ENCODE assay signal across 28 cellular contexts in genomic region chr3:171365489-171365888, GRCh38.
DNase-seq lines count a peak whose midpoint lies in the region; ATAC-seq and TF ChIP-seq lines count a peak whose summit lies in the region.
"Had no signal": no experiment of that assay in that cellular context is flagged by ENCODE, and none has a peak within 500 bp of the region (broad histone marks: within the 10 kb centered on the region; RNA-seq: fewer than 3 reads in every experiment).

No MANE protein-coding gene starts in this region.

- no peak overlapping the region for H3K27ac Mint-ChIP-seq in Calu3 (ENCODE audit: unreplicated experiment)
- H3K27ac Mint-ChIP-seq: activated B cell treated with CpG ODN at 0.5 μM for 24 hours; activated T-cell treated with anti-CD3 and anti-CD28 coated beads, Interleukin-2, amount 50 U/mL, for 72 hours; CD4-positive, alpha-beta memory T cell; memory B cell; stimulated activated memory B cell treated with anti-CD40 and anti-IgM and Interleukin-4, amounts not matched to agents 10 μg/mL and 1 μg/mL and 100 μg/mL, for 72 hours had no signal

- no peak overlapping the region for H3K4me2 ChIP-seq in osteoblast (ENCODE audit: insufficient read depth, low read length)

- no peaks in the 10 kb centered on the region for H4K20me1 ChIP-seq in osteoblast (ENCODE audit: insufficient read depth, low read length)

- no peak overlapping the region for H3K27ac ChIP-seq in osteoblast (ENCODE audit: low read depth, low read length)
- H3K27ac ChIP-seq: adrenal gland, epithelial cell of prostate, suprapubic skin had no signal

- ATAC-seq in GM18511 (IDR thresholded peaks at IDR 0.05; ENCODE audit: unreplicated experiment), result no peak
- ATAC-seq: activated T-cell treated with anti-CD3 and anti-CD28 coated beads, Interleukin-2, amount 50 U/mL, for 72 hours; sciatic nerve; stimulated activated memory B cell treated with anti-CD40 and anti-IgM and Interleukin-4, amounts not matched to agents 10 μg/mL and 1 μg/mL and 100 μg/mL, for 72 hours had no signal

- H3K36me3 ChIP-seq in osteoblast (ENCODE audit: insufficient read depth, low read length), result no peaks in the 10 kb centered on the region
- H3K36me3 ChIP-seq: adrenal gland, suprapubic skin had no signal

- no peak overlapping the region for H2AFZ ChIP-seq in osteoblast (ENCODE audit: low read length)

- H3K4me1 Mint-ChIP-seq in Calu3 (ENCODE audit: low read depth, unreplicated experiment), result peaks cover 18% of the 10 kb centered on the region
- H3K4me1 Mint-ChIP-seq: activated B cell treated with CpG ODN at 0.5 μM for 24 hours; memory B cell; stimulated activated memory B cell treated with anti-CD40 and anti-IgM and Interleukin-4, amounts not matched to agents 10 μg/mL and 1 μg/mL and 100 μg/mL, for 72 hours had no signal

- H3K4me3 ChIP-seq in fibroblast of the aortic adventitia (ENCODE audit: low read depth, low read length) (no peak overlapping the region), osteoblast (ENCODE audit: insufficient read depth, low read length) (no peak overlapping the region)
- H3K4me3 ChIP-seq: adrenal gland, suprapubic skin had no signal

- H3K9me3 Mint-ChIP-seq in Calu3 (ENCODE audit: low read depth, unreplicated experiment), result no peaks in the 10 kb centered on the region
- H3K9me3 Mint-ChIP-seq: activated B cell treated with CpG ODN at 0.5 μM for 24 hours; activated T-cell treated with anti-CD3 and anti-CD28 coated beads, Interleukin-2, amount 50 U/mL, for 72 hours; memory B cell; stimulated activated memory B cell treated with anti-CD40 and anti-IgM and Interleukin-4, amounts not matched to agents 10 μg/mL and 1 μg/mL and 100 μg/mL, for 72 hours had no signal

- H3K27me3 ChIP-seq in osteoblast (ENCODE audit: insufficient read depth, low read length), result peaks cover 47% of the 10 kb centered on the region
- H3K27me3 ChIP-seq: adrenal gland, suprapubic skin had no signal

- H3K36me3 Mint-ChIP-seq in Calu3 (ENCODE audit: insufficient read depth, unreplicated experiment), result no peaks in the 10 kb centered on the region
- H3K36me3 Mint-ChIP-seq: memory B cell; stimulated activated memory B cell treated with anti-CD40 and anti-IgM and Interleukin-4, amounts not matched to agents 10 μg/mL and 1 μg/mL and 100 μg/mL, for 72 hours had no signal

- BruUV-seq in Calu3 (replicated peaks; lab: Mats Ljungman, UMichigan), result no TSS peak

- no peak overlapping the region for H3K4me3 Mint-ChIP-seq in Calu3 (ENCODE audit: low read depth, unreplicated experiment)
- H3K4me3 Mint-ChIP-seq: activated B cell treated with CpG ODN at 0.5 μM for 24 hours; activated T-cell treated with anti-CD3 and anti-CD28 coated beads, Interleukin-2, amount 50 U/mL, for 72 hours; CD4-positive, alpha-beta memory T cell; memory B cell; neural crest cell; stimulated activated memory B cell treated with anti-CD40 and anti-IgM and Interleukin-4, amounts not matched to agents 10 μg/mL and 1 μg/mL and 100 μg/mL, for 72 hours had no signal

- CTCF ChIA-PET in Calu3 (lab: Charles Lee), result no interaction called here

- no peaks in the 10 kb centered on the region for H3K27me3 Mint-ChIP-seq in Calu3 (ENCODE audit: unreplicated experiment)
- H3K27me3 Mint-ChIP-seq: activated B cell treated with CpG ODN at 0.5 μM for 24 hours; CD4-positive, alpha-beta memory T cell; memory B cell; stimulated activated memory B cell treated with anti-CD40 and anti-IgM and Interleukin-4, amounts not matched to agents 10 μg/mL and 1 μg/mL and 100 μg/mL, for 72 hours had no signal

- intact Hi-C loops in Calu3 (cut with micrococcal nuclease; ENCODE audit: unreplicated experiment), result no loop called here

- DNase-seq in NCI-H1092 treated with DMSO at 0.1 percent for 48 hours (lab: John Stamatoyannopoulos, UW) (peak; percentile 3), NCI-H1092 (lab: John Stamatoyannopoulos, UW) (no peak), AG09319 (ENCODE audit: extremely low read depth, low read depth) (peak; percentile 14), NCI-H524 (lab: John Stamatoyannopoulos, UW) (peak; percentile 85 to 95), fibroblast of the aortic adventitia (ENCODE audit: low read depth) (peak; percentile 57), osteoblast (ENCODE audit: insufficient read length, low spot score, missing footprints) (no peak), Calu3 (no peak)
- DNase-seq: activated B cell treated with CpG ODN at 0.5 μM for 24 hours; activated naive CD4-positive, alpha-beta T cell treated with Interleukin-2 at 50 U/mL for 16 hours; activated T-cell treated with anti-CD3 and anti-CD28 coated beads, Interleukin-2, amount 50 U/mL, for 72 hours; adrenal gland; AML-193; CD4-positive, alpha-beta memory T cell; DMS153; effector CD4-positive, alpha-beta T cell; head of caudate nucleus; KBM-7; kidney glomerular epithelial cell; NCI-H748 treated with DMSO at 0.1 percent for 48 hours; SHP77 treated with DMSO at 0.1 percent for 48 hours; stimulated activated CD4-positive, alpha-beta T cell treated with anti-CD3 and anti-CD28 coated beads, Interleukin-4, amount 100 ng/mL, for 4 hours had no signal

- H3K9me3 ChIP-seq in osteoblast (ENCODE audit: low read depth, low read length), result no peaks in the 10 kb centered on the region
- H3K9me3 ChIP-seq: adrenal gland, suprapubic skin had no signal

- H3K79me2 ChIP-seq in osteoblast (ENCODE audit: insufficient read depth, low read length), result no peaks in the 10 kb centered on the region

- TF ChIP-seq CTCF in AG09319 (IDR thresholded peaks at IDR 0.05; ENCODE audit: low read depth, low read length) (no peak), fibroblast of the aortic adventitia (IDR thresholded peaks at IDR 0.05; ENCODE audit: insufficient read depth, low read length) (no peak), osteoblast (IDR thresholded peaks at IDR 0.05; ENCODE audit: extremely low read depth, low read depth, low read length) (no peak), Calu3 (IDR thresholded peaks at IDR 0.05; ENCODE audit: unreplicated experiment) (no peak)

- H3K4me1 ChIP-seq in osteoblast (ENCODE audit: insufficient read depth, low read length), result no peaks in the 10 kb centered on the region
- H3K4me1 ChIP-seq: adrenal gland, suprapubic skin had no signal

Comparison
In these comparisons a context has a peak if more than half of its experiments do, and no peak if none do; other contexts are left out.
1. DNase-seq: peak in NCI-H1092 treated with DMSO at 0.1 percent for 48 hours (single experiment), AG09319 (single experiment), NCI-H524 (2 of 2) and fibroblast of the aortic adventitia (single experiment); none in NCI-H1092 (single experiment), osteoblast (single experiment) and Calu3 (single experiment).